13 cellular contexts compared by ENCODE assay signal in the genomic region with DNA sequence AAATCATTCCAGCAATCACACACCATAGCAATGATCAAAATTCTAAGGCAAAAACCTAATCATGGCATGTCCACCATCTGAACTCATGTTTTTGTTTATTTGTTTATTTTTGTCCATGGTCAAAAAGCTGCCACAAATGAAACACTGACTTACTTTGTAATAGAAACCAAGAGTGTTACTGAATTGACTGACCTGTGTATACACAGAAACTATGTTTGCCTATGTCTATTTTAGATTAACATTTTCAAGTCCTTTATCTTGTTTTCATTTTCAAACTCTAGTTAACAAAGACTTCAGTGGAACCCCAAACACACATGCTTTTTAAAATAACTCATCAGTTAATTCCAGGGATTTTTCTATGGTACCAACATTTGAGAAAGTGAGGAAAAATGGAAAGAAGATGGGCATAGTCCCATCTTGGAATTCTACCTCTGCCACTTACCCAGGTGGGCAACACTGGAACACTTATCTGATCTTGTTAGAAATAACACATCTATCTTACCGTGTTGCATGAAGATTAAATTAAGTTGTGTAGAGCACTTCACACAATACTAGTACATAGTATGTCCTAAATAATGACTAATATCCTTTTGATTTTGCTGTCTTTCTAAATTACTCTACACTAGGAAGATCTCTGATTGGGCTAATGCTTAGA.
DNase-seq lines count a peak whose midpoint lies in the region; ATAC-seq, FAIRE-seq and TF ChIP-seq lines count a peak whose summit lies in the region.
"Had no signal": no experiment of that assay in that cellular context is flagged by ENCODE, and none has a peak within 500 bp of the region (broad histone marks: within the 10 kb centered on the region; RNA-seq: fewer than 3 reads in every experiment).

No MANE protein-coding gene starts in this region.

- no peaks in the 10 kb centered on the region for H3K9me3 ChIP-seq in MM.1S (replicated peaks; ENCODE audit: insufficient read depth, low read length)

- peaks cover 17% of the 10 kb centered on the region for H3K4me1 ChIP-seq in MM.1S (ENCODE audit: low read length)

- no peak overlapping the region for H2AFZ ChIP-seq in MM.1S (ENCODE audit: low read length)

- no peak for TF ChIP-seq CTCF in D721Med (IDR thresholded peaks at IDR 0.05; ENCODE audit: insufficient read depth, missing control alignments)
- TF ChIP-seq CTCF in MM.1S (IDR thresholded peaks at IDR 0.05; ENCODE audit: low read length): no peak

- FAIRE-seq in D721Med (lab: Jason Lieb, UNC): peak; percentile 63
- FAIRE-seq: frontal cortex had no signal

- H4K20me1 ChIP-seq in MM.1S (ENCODE audit: insufficient read depth, low read length): no peaks in the 10 kb centered on the region

- no peak overlapping the region for H3K4me3 ChIP-seq in MM.1S (ENCODE audit: low read length)

- no peak for DNase-seq in D721Med (ENCODE audit: insufficient read length, low spot score)
- no peak for DNase-seq in MM.1S
- no peak for DNase-seq in hypothalamus (lab: John Stamatoyannopoulos, UW)
- no peak for DNase-seq in NCI-H1436 treated with DMSO at 0.1 percent for 48 hours (lab: John Stamatoyannopoulos, UW)
- no peak for DNase-seq in activated CD8-positive, alpha-beta memory T cell treated with anti-CD3 and anti-CD28 coated beads, Interleukin-2, amount 50 U/mL, for 48 hours
- no peak for DNase-seq in OCI-M2 (lab: John Stamatoyannopoulos, UW; ENCODE audit: unreplicated experiment)
- DNase-seq: amniotic stem cell, left ventricle myocardium superior had no signal

- no peaks in the 10 kb centered on the region for H3K36me3 ChIP-seq in MM.1S (replicated peaks; ENCODE audit: insufficient read depth, low read length)

- H3F3A ChIP-seq in MM.1S (ENCODE audit: insufficient read depth, low read length): no peaks in the 10 kb centered on the region

- H3K79me2 ChIP-seq in MM.1S (ENCODE audit: low read length): no peaks in the 10 kb centered on the region

- ATAC-seq in GM19438 (IDR thresholded peaks at IDR 0.05; ENCODE audit: low read depth, unreplicated experiment) (peak; percentile 52), HG02870 (IDR thresholded peaks at IDR 0.05; ENCODE audit: unreplicated experiment) (peak; percentile 81)
- ATAC-seq: left ventricle myocardium superior had no signal

- H3K9ac ChIP-seq in MM.1S (ENCODE audit: low read length): no peak overlapping the region

- H3K9me2 ChIP-seq in MM.1S (replicated peaks; ENCODE audit: insufficient read depth, low read length): no peaks in the 10 kb centered on the region

- H3K27me3 ChIP-seq in MM.1S (replicated peaks; ENCODE audit: insufficient read depth, low read length): no peaks in the 10 kb centered on the region

- no peak overlapping the region for H3K27ac ChIP-seq in MM.1S (ENCODE audit: low read length)
- H3K27ac ChIP-seq: HL-60, VCaP had no signal

- peak overlapping the region; percentile 20; the same call in 1 of the 2 replicates for H3K4me2 ChIP-seq in MM.1S (ENCODE audit: low read depth, low read length)
